1 cellular context compared by ENCODE assay signal in the genomic region with DNA sequence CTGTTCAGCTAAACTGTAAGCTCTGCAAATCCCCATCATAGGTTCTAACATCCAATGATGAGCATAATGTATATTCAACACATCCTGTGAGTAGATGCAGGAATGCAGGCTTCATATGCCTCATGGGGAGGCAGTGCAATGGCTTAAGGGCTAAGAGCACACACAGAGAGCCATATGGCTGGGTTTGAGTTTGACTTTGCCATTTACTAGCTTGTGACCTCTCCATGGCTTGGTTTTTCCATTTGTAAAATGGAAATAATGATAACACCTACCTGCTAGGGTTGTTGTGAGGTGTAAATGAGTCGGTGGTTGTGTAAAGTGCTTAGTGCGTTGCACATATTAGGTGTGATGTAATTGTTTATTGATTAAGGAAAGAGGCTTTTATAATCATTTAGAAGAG.
TF ChIP-seq lines count a peak whose summit lies in the region.

No MANE protein-coding gene starts in this region.

TF ChIP-seq in K562, 482 proteins besides CTCF, POLR2A, EP300 and RAD21 (continued from another document):
- TF ChIP-seq, protein P1, sequence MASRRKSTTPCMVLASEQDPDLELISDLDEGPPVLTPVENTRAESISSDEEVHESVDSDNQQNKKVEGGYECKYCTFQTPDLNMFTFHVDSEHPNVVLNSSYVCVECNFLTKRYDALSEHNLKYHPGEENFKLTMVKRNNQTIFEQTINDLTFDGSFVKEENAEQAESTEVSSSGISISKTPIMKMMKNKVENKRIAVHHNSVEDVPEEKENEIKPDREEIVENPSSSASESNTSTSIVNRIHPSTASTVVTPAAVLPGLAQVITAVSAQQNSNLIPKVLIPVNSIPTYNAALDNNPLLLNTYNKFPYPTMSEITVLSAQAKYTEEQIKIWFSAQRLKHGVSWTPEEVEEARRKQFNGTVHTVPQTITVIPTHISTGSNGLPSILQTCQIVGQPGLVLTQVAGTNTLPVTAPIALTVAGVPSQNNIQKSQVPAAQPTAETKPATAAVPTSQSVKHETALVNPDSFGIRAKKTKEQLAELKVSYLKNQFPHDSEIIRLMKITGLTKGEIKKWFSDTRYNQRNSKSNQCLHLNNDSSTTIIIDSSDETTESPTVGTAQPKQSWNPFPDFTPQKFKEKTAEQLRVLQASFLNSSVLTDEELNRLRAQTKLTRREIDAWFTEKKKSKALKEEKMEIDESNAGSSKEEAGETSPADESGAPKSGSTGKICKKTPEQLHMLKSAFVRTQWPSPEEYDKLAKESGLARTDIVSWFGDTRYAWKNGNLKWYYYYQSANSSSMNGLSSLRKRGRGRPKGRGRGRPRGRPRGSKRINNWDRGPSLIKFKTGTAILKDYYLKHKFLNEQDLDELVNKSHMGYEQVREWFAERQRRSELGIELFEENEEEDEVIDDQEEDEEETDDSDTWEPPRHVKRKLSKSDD (conservative IDR thresholded peaks at IDR 0.05; ENCODE audit: low read length): no peak
- TF ChIP-seq SIX5 (IDR thresholded peaks at IDR 0.05; ENCODE audit: borderline replicate concordance in 1 of 2, insufficient read depth in 1 of 2, low read depth in 1 of 2, low read length in 2 of 2): no peak
- TF ChIP-seq, protein P2, sequence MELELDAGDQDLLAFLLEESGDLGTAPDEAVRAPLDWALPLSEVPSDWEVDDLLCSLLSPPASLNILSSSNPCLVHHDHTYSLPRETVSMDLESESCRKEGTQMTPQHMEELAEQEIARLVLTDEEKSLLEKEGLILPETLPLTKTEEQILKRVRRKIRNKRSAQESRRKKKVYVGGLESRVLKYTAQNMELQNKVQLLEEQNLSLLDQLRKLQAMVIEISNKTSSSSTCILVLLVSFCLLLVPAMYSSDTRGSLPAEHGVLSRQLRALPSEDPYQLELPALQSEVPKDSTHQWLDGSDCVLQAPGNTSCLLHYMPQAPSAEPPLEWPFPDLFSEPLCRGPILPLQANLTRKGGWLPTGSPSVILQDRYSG (tag; conservative IDR thresholded peaks at IDR 0.05; ENCODE audit: low read depth): no peak
